22 cellular contexts compared by ENCODE assay signal in genomic region chr15:75674366-75674765, GRCh38. TPM values are rescaled to one million over a fixed set of nuclear protein-coding genes. Genes with fewer than 3 reads are reported as not detected.
A peak's percentile ranks its signal among the peaks of the same experiment; 100 is the strongest.
DNase-seq lines count a peak whose midpoint lies in the region; ATAC-seq and TF ChIP-seq lines count a peak whose summit lies in the region.
"Had no signal": no experiment of that assay in that cellular context is flagged by ENCODE, and none has a peak within 500 bp of the region (broad histone marks: within the 10 kb centered on the region; RNA-seq: fewer than 3 reads in every experiment).

No MANE protein-coding gene starts in this region.

- DNase-seq in Karpas-422 (no peak), coronary artery (ENCODE audit: low spot score) (no peak), osteoblast (ENCODE audit: insufficient read length, low spot score, missing footprints) (peak; percentile 75), thoracic aorta (ENCODE audit: low spot score) (no peak), NCI-H1092 (lab: John Stamatoyannopoulos, UW) (no peak), 8988T (no peak)
- DNase-seq: activated CD4-positive, alpha-beta T cell treated with anti-CD3 and anti-CD28 coated beads for 1 hour; activated gamma-delta T cell; activated T-cell treated with anti-CD3 and anti-CD28 coated beads, Interleukin-2, amount 50 U/mL, for 1 hour; adrenal gland; CD8-positive, alpha-beta memory T cell; lower lobe of right lung; NCI-H1694; NCI-H526 treated with DMSO at 0.1 percent for 48 hours; retina; stimulated activated CD4-positive, alpha-beta T cell treated with anti-CD3 and anti-CD28 coated beads, Interleukin-4, amount 100 ng/mL, for 1 hour; stimulated activated naive B cell treated with anti-CD40 and anti-IgM and Interleukin-4, amounts not matched to agents 10 μg/mL and 1 μg/mL and 100 μg/mL, for 72 hours; T-helper 1 cell; thyroid gland had no signal

- H3K36me3 ChIP-seq in Karpas-422 (ENCODE audit: insufficient read depth, low read length) (no peaks in the 10 kb centered on the region), osteoblast (ENCODE audit: insufficient read depth, low read length) (no peaks in the 10 kb centered on the region), thoracic aorta (peaks cover 17% of the 10 kb centered on the region)
- H3K36me3 ChIP-seq: adrenal gland, lower lobe of right lung, thyroid gland had no signal

- H2AFZ ChIP-seq in Karpas-422 (ENCODE audit: low read length) (0 out of 2 replicates have a peak overlapping the region, but pooled peaks have one; percentile 6), osteoblast (ENCODE audit: low read length) (no peak overlapping the region)

- H3K4me3 ChIP-seq in Karpas-422 (ENCODE audit: low read length) (peak overlapping the region; percentile 66; the same call in 1 of the 2 replicates), coronary artery (no peak overlapping the region), osteoblast (ENCODE audit: insufficient read depth, low read length) (no peak overlapping the region), thoracic aorta (no peak overlapping the region)
- H3K4me3 ChIP-seq: adrenal gland, lower lobe of right lung, thyroid gland had no signal

- ATAC-seq in thoracic aorta (ENCODE audit: insufficient number of reproducible peaks, low FRiP score, low read depth) (no peak), HG03432 (IDR thresholded peaks at IDR 0.05; ENCODE audit: unreplicated experiment) (no peak), GM21786 (IDR thresholded peaks at IDR 0.05; ENCODE audit: unreplicated experiment) (no peak)
- ATAC-seq: lower lobe of right lung; stimulated activated naive B cell treated with anti-CD40 and anti-IgM and Interleukin-4, amounts not matched to agents 10 μg/mL and 1 μg/mL and 100 μg/mL, for 72 hours had no signal

- H3K27me3 ChIP-seq in Karpas-422 (ENCODE audit: low read length) (no peaks in the 10 kb centered on the region), osteoblast (ENCODE audit: insufficient read depth, low read length) (no peaks in the 10 kb centered on the region), thoracic aorta (replicated peaks; ENCODE audit: insufficient read depth) (no peaks in the 10 kb centered on the region)
- H3K27me3 ChIP-seq: adrenal gland, thyroid gland had no signal

- H3K79me2 ChIP-seq in Karpas-422 (ENCODE audit: low read length) (no peaks in the 10 kb centered on the region), osteoblast (ENCODE audit: insufficient read depth, low read length) (no peaks in the 10 kb centered on the region)

- H3K9ac ChIP-seq in Karpas-422 (ENCODE audit: low read length) = peak overlapping the region; percentile 80
- H3K9ac ChIP-seq: KMS-11 had no signal

- H4K20me1 ChIP-seq in Karpas-422 (ENCODE audit: insufficient read depth, low read depth, low read length) (no peaks in the 10 kb centered on the region), osteoblast (ENCODE audit: insufficient read depth, low read length) (no peaks in the 10 kb centered on the region)

- TF ChIP-seq CTCF in coronary artery (IDR thresholded peaks at IDR 0.05) = no peak
- no peak for TF ChIP-seq CTCF in osteoblast (IDR thresholded peaks at IDR 0.05; ENCODE audit: extremely low read depth, low read depth, low read length)
- no peak for TF ChIP-seq CTCF in thoracic aorta (IDR thresholded peaks at IDR 0.05)

- H3K9me3 ChIP-seq in Karpas-422 (ENCODE audit: low read length) (no peaks in the 10 kb centered on the region), osteoblast (ENCODE audit: low read depth, low read length) (no peaks in the 10 kb centered on the region), thoracic aorta (no peaks in the 10 kb centered on the region)
- H3K9me3 ChIP-seq: adrenal gland, lower lobe of right lung, thyroid gland had no signal

- H3K4me1 ChIP-seq in Karpas-422 (ENCODE audit: low read length) (peaks cover 82% of the 10 kb centered on the region), osteoblast (ENCODE audit: insufficient read depth, low read length) (peaks cover 36% of the 10 kb centered on the region), thoracic aorta (ENCODE audit: control insufficient read depth in 1 of 2, low read depth in 2 of 2) (peaks cover 41 to 79% of the 10 kb centered on the region in 2 donors)

- H3K4me2 ChIP-seq in Karpas-422 (ENCODE audit: low read depth, low read length, poor library complexity, severe bottlenecking) (peak overlapping the region; percentile 95), osteoblast (ENCODE audit: insufficient read depth, low read length) (no peak overlapping the region)
- H3K4me2 ChIP-seq: KMS-11 had no signal

- H3K27ac ChIP-seq in Karpas-422 (ENCODE audit: low read length) = peak overlapping the region; percentile 94
- peak overlapping the region; percentile 84 to 95 for H3K27ac ChIP-seq in coronary artery
- H3K27ac ChIP-seq in osteoblast (ENCODE audit: low read depth, low read length) = peak overlapping the region; percentile 93
- peak overlapping the region; percentile 91 to 98 for H3K27ac ChIP-seq in thoracic aorta
- H3K27ac ChIP-seq: KMS-11 had no signal

- H3K9me2 ChIP-seq in Karpas-422 (replicated peaks; ENCODE audit: insufficient read depth, low read length) = no peaks in the 10 kb centered on the region

RNA-seq across cellular contexts. Expression of gene SNX33, which starts 26.7 kb away (rescaled TPM):
- total RNA-seq in Karpas-422 (2014; rRNA removed; shearing (Covaris generic); ENCODE audit: low replicate concordance) = 0.07 TPM in 1 of 2 replicates, not detected in the other
- total RNA-seq in osteoblast (38.0 and 39.8 TPM in 2 replicates), thoracic aorta (10 to 100 TPM; 45.1 to 57.3 TPM)

RNA-seq across cellular contexts. Expression of gene IMP3, which starts 34.3 kb away (rescaled TPM):
- total RNA-seq in Karpas-422 (2014; rRNA removed; shearing (Covaris generic); ENCODE audit: low replicate concordance) = 82.7 and 119 TPM in 2 replicates
- 46.6 and 64.4 TPM in 2 replicates for total RNA-seq in osteoblast
- total RNA-seq in thoracic aorta = 100 to 1,000 TPM in 1 of 2 donors, 10 to 100 TPM in 1; 79.9 to 127 TPM

RNA-seq across cellular contexts. Expression of gene CSPG4, which starts 38.3 kb away (rescaled TPM):
- total RNA-seq in Karpas-422 (2014; rRNA removed; shearing (Covaris generic); ENCODE audit: low replicate concordance) = 0.11 TPM in 1 of 2 replicates, not detected in the other
- total RNA-seq in osteoblast (11.5 and 20.3 TPM in 2 replicates), thoracic aorta (100 to 1,000 TPM; 252 to 263 TPM)
- total RNA-seq: CD8-positive, alpha-beta memory T cell had no signal

RNA-seq across cellular contexts. Expression of gene SNUPN, which starts 48.8 kb away (rescaled TPM):
- 18.9 and 33.9 TPM in 2 replicates for total RNA-seq in Karpas-422 (2014; rRNA removed; shearing (Covaris generic); ENCODE audit: low replicate concordance)
- total RNA-seq in osteoblast = 30.4 and 30.9 TPM in 2 replicates
- 10 to 100 TPM in 1 of 2 donors, 1 to 10 TPM in 1; 5.8 to 16.9 TPM for total RNA-seq in thoracic aorta

Comparison
In these comparisons a context has a peak if more than half of its experiments do, and no peak if none do; other contexts are left out.
1. RNA of gene SNX33, which starts 26.7 kb away (total RNA-seq): 45.1 to 57.3 TPM in thoracic aorta and 38.0 to 39.8 TPM in osteoblast; 0.07 TPM in Karpas-422; every median in the first group is over 10 times any median in the second.
2. RNA of gene CSPG4, which starts 38.3 kb away (total RNA-seq): 252 to 263 TPM in thoracic aorta and 11.5 to 20.3 TPM in osteoblast; 0.11 TPM in Karpas-422; every median in the first group is over 10 times any median in the second.
3. Peak in every context shown above with its lines, with median percentiles within 50 percentile points of each other: H3K27ac ChIP-seq.